In genomic region chr2:43188561-43189386, GRCh38 we compare ENCODE assay signal across 16 cellular contexts.
"Had no signal": no experiment of that assay in that cellular context is flagged by ENCODE, and none has a peak within 500 bp of the region (broad histone marks: within the 10 kb centered on the region; RNA-seq: fewer than 3 reads in every experiment).

No MANE protein-coding gene starts in this region.

- H3K9me3 ChIP-seq: esophagus muscularis mucosa, left ventricle myocardium inferior, mucosa of descending colon, prostate gland, testis, upper lobe of left lung had no signal

- H3K4me3 ChIP-seq: esophagus muscularis mucosa, hepatocyte, left ventricle myocardium inferior, mucosa of descending colon, prostate gland, testis, upper lobe of left lung had no signal

- FAIRE-seq: colon, kidney, small intestine had no signal

- H3K79me2 ChIP-seq: hepatocyte had no signal

- H3K27ac Mint-ChIP-seq: activated naive CD4-positive, alpha-beta T cell treated with anti-CD3 and anti-CD28 coated beads, Interleukin-2, amount 10 ng/mL, durations not matched to agents 7 days and 5 days; natural killer cell treated with Interleukin-12 subunit alpha and Interleukin-12 subunit beta and Interleukin-15 and Interleukin-18, amount 100 ng/mL, for 72 hours had no signal

- DNase-seq: activated CD4-positive, alpha-beta T cell treated with anti-CD3 and anti-CD28 coated beads, Interleukin-2, amount 10 ng/mL, durations not matched to agents 7 days and 5 days; activated naive CD4-positive, alpha-beta T cell treated with anti-CD3 and anti-CD28 coated beads, Interleukin-2, amount 10 ng/mL, durations not matched to agents 7 days and 5 days; kidney; left ventricle myocardium inferior; mucosa of descending colon; small intestine; stimulated activated CD4-positive, alpha-beta T cell treated with anti-CD3 and anti-CD28 coated beads, Interleukin-4, amount 100 ng/mL, for 24 hours; testis; upper lobe of left lung had no signal

- H3K36me3 ChIP-seq: esophagus muscularis mucosa, left ventricle myocardium inferior, prostate gland, upper lobe of left lung had no signal

- H2AFZ ChIP-seq: hepatocyte had no signal

- H3K4me3 Mint-ChIP-seq: activated CD4-positive, alpha-beta T cell treated with anti-CD3 and anti-CD28 coated beads, Interleukin-2, amount 10 ng/mL, durations not matched to agents 7 days and 5 days; activated naive CD4-positive, alpha-beta T cell treated with anti-CD3 and anti-CD28 coated beads, Interleukin-2, amount 10 ng/mL, durations not matched to agents 7 days and 5 days; natural killer cell treated with Interleukin-12 subunit alpha and Interleukin-12 subunit beta and Interleukin-15 and Interleukin-18, amount 100 ng/mL, for 72 hours; stimulated activated naive CD8-positive, alpha-beta T cell treated with anti-CD3 and anti-CD28 coated beads, Interleukin-15, Interleukin-2, amounts not matched to agents 100 ng/mL and 50 ng/mL, for 24 hours had no signal

- H3K27me3 ChIP-seq: esophagus muscularis mucosa, hepatocyte, testis, upper lobe of left lung had no signal

- H3K36me3 Mint-ChIP-seq: natural killer cell treated with Interleukin-12 subunit alpha and Interleukin-12 subunit beta and Interleukin-15 and Interleukin-18, amount 100 ng/mL, for 72 hours had no signal

- H3K9me3 Mint-ChIP-seq: activated CD4-positive, alpha-beta T cell treated with anti-CD3 and anti-CD28 coated beads, Interleukin-2, amount 10 ng/mL, durations not matched to agents 7 days and 5 days; activated naive CD4-positive, alpha-beta T cell treated with anti-CD3 and anti-CD28 coated beads, Interleukin-2, amount 10 ng/mL, durations not matched to agents 7 days and 5 days; natural killer cell treated with Interleukin-12 subunit alpha and Interleukin-12 subunit beta and Interleukin-15 and Interleukin-18, amount 100 ng/mL, for 72 hours; stimulated activated naive CD8-positive, alpha-beta T cell treated with anti-CD3 and anti-CD28 coated beads, Interleukin-15, Interleukin-2, amounts not matched to agents 100 ng/mL and 50 ng/mL, for 24 hours had no signal

- ATAC-seq: mucosa of descending colon; natural killer cell treated with Interleukin-12 subunit alpha and Interleukin-12 subunit beta and Interleukin-15 and Interleukin-18, amount 100 ng/mL, for 72 hours; right cardiac atrium had no signal

- H3K27me3 Mint-ChIP-seq: activated CD4-positive, alpha-beta T cell treated with anti-CD3 and anti-CD28 coated beads, Interleukin-2, amount 10 ng/mL, durations not matched to agents 7 days and 5 days; natural killer cell treated with Interleukin-12 subunit alpha and Interleukin-12 subunit beta and Interleukin-15 and Interleukin-18, amount 100 ng/mL, for 72 hours; stimulated activated naive CD8-positive, alpha-beta T cell treated with anti-CD3 and anti-CD28 coated beads, Interleukin-15, Interleukin-2, amounts not matched to agents 100 ng/mL and 50 ng/mL, for 24 hours had no signal

- H3K4me2 ChIP-seq: hepatocyte had no signal

- H3K4me1 ChIP-seq: left ventricle myocardium inferior, testis had no signal

- H3K27ac ChIP-seq: esophagus muscularis mucosa, hepatocyte, left ventricle myocardium inferior, prostate gland, testis, upper lobe of left lung had no signal
